ENCODE assay signal across 10 cellular contexts in the genomic region with DNA sequence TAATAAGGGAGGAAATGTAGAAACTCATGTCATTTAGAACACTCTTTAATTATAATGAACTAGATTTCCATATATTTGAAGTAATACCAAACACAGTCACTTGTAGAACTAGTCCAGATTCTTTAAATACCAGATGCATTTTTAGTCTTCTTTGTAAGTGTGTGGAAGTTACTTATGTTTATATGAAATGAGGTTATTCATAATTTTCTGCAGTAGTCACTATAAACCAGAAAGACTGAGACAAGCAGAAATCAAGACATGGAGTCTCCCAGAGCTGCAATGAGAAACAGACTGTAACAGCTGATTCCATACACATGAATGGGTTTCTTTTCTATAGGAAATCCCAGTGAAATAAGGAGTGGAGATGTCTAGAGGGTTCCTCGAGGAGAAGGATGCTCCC.
"Had no signal": no experiment of that assay in that cellular context is flagged by ENCODE, and none has a peak within 500 bp of the region (broad histone marks: within the 10 kb centered on the region; RNA-seq: fewer than 3 reads in every experiment).

No MANE protein-coding gene starts in this region.

- H3K4me2 ChIP-seq: KMS-11 had no signal

- FAIRE-seq: HepG2, HTR-8/SVneo, K562 had no signal

- H3K36me3 Mint-ChIP-seq: IgD-negative memory B cell had no signal

- H3K27ac Mint-ChIP-seq: IgD-negative memory B cell had no signal

- H3K27ac ChIP-seq: HL-60, KMS-11 had no signal

- H3K27me3 Mint-ChIP-seq: IgD-negative memory B cell had no signal

- DNase-seq: Karpas-422, Kasumi-1, KBM-7, KG1 had no signal

- H3K9ac ChIP-seq: KMS-11 had no signal

- H3K4me1 Mint-ChIP-seq: IgD-negative memory B cell had no signal

- ATAC-seq: HepG2, K562 had no signal

- H3K4me3 ChIP-seq: K562 had no signal

- H3K4me3 Mint-ChIP-seq: IgD-negative memory B cell had no signal
